17 cellular contexts compared by ENCODE assay signal in the genomic region with DNA sequence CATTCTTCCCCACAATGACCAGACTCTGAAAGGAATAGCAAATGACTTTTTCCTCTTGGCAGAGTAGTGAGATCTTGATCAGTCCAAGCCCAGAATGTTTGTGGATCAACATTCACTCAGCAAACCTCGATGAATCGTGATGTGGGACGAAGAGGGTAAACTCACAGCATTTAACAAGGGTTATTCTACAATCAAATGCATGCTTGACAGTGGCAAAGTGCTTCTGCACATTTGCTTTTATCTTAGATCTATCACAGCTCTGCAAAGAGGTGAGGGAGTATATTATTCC. TPM values are rescaled to one million over a fixed set of nuclear protein-coding genes. Genes with fewer than 3 reads are reported as not detected.
DNase-seq lines count a peak whose midpoint lies in the region; ATAC-seq lines count a peak whose summit lies in the region.
"Had no signal": no experiment of that assay in that cellular context is flagged by ENCODE, and none has a peak within 500 bp of the region (broad histone marks: within the 10 kb centered on the region; RNA-seq: fewer than 3 reads in every experiment).

No MANE protein-coding gene starts in this region.

- ATAC-seq in HG03457 (IDR thresholded peaks at IDR 0.05; ENCODE audit: unreplicated experiment) (no peak), GM18519 (IDR thresholded peaks at IDR 0.05; ENCODE audit: low FRiP score, unreplicated experiment) (no peak)
- ATAC-seq: A549, Right ventricle myocardium inferior had no signal

- H2AFZ ChIP-seq in Karpas-422 (ENCODE audit: low read length), result no peak overlapping the region

- H3K9ac ChIP-seq in BLaER1, result no peak overlapping the region
- H3K9ac ChIP-seq in Karpas-422 (ENCODE audit: low read length), result no peak overlapping the region
- H3K9ac ChIP-seq: SK-N-SH had no signal

- no peaks in the 10 kb centered on the region for H3K27me3 ChIP-seq in BLaER1
- H3K27me3 ChIP-seq in Karpas-422 (ENCODE audit: low read length), result no peaks in the 10 kb centered on the region

- H3K4me2 ChIP-seq in BLaER1 (peak overlapping the region; percentile 64; the same call in 1 of the 2 replicates), Karpas-422 (ENCODE audit: low read depth, low read length, poor library complexity, severe bottlenecking) (peak overlapping the region; percentile 62)
- H3K4me2 ChIP-seq: A549, SK-N-SH had no signal

- H3K9me2 ChIP-seq in Karpas-422 (replicated peaks; ENCODE audit: insufficient read depth, low read length), result no peaks in the 10 kb centered on the region
- H3K9me2 ChIP-seq: SK-N-SH had no signal

- H3K9me3 ChIP-seq in BLaER1 (no peaks in the 10 kb centered on the region), Karpas-422 (ENCODE audit: low read length) (no peaks in the 10 kb centered on the region)
- H3K9me3 ChIP-seq: A549, Caco-2, HAP-1, SK-N-SH had no signal

- DNase-seq in Karpas-422 (no peak), astrocyte of the hippocampus (ENCODE audit: low read depth, low spot score) (peak; percentile 52), kidney tubule cell (ENCODE audit: low spot score) (peak; percentile 14), D341Med (ENCODE audit: low spot score) (no peak), NCI-H1436 (lab: John Stamatoyannopoulos, UW) (no peak)
- DNase-seq: Caco-2, NCI-H1417 treated with DMSO at 0.1 percent for 48 hours, NCI-H2029 treated with DMSO at 0.1 percent for 48 hours, NCI-H510A, NCI-H82, SK-N-SH had no signal

- H3K36me3 ChIP-seq in BLaER1, result no peaks in the 10 kb centered on the region
- no peaks in the 10 kb centered on the region for H3K36me3 ChIP-seq in Karpas-422 (ENCODE audit: insufficient read depth, low read length)
- H3K36me3 ChIP-seq: HAP-1 had no signal

- H3K4me3 ChIP-seq in BLaER1 (no peak overlapping the region), Karpas-422 (ENCODE audit: low read length) (no peak overlapping the region)
- H3K4me3 ChIP-seq: A549, HAP-1 had no signal

- H4K20me1 ChIP-seq in BLaER1 (no peaks in the 10 kb centered on the region), Karpas-422 (ENCODE audit: insufficient read depth, low read depth, low read length) (no peaks in the 10 kb centered on the region)

- no peaks in the 10 kb centered on the region for H3K79me2 ChIP-seq in Karpas-422 (ENCODE audit: low read length)

- H3K4me1 ChIP-seq in BLaER1 (peaks cover 41% of the 10 kb centered on the region), Karpas-422 (ENCODE audit: low read length) (peaks cover 37% of the 10 kb centered on the region)
- H3K4me1 ChIP-seq: A549, HAP-1 had no signal

- H3K27ac ChIP-seq in BLaER1 (no peak overlapping the region), Karpas-422 (ENCODE audit: low read length) (no peak overlapping the region; the same call in 1 of the 2 replicates)
- H3K27ac ChIP-seq: A549 had no signal

RNA-seq across cellular contexts. Expression of a gene that starts 31.8 kb away (rescaled TPM):
- 0.19 TPM in 1 of 2 replicates, not detected in the other for total RNA-seq in Karpas-422 (2014; rRNA removed; shearing (Covaris generic); ENCODE audit: low replicate concordance)

Comparison
In these comparisons a context has a peak if more than half of its experiments do, and no peak if none do; other contexts are left out.
1. DNase-seq: peak in astrocyte of the hippocampus (single experiment) and kidney tubule cell (single experiment); none in Karpas-422 (single experiment), D341Med (single experiment) and NCI-H1436 (single experiment).